ENCODE assay signal across 9 cellular contexts in genomic region chr3:188309437-188310269, GRCh38.
DNase-seq lines count a peak whose midpoint lies in the region; ATAC-seq, FAIRE-seq and TF ChIP-seq lines count a peak whose summit lies in the region.
"Had no signal": no experiment of that assay in that cellular context is flagged by ENCODE, and none has a peak within 500 bp of the region (broad histone marks: within the 10 kb centered on the region; RNA-seq: fewer than 3 reads in every experiment).

No MANE protein-coding gene starts in this region.

- H3K4me3 ChIP-seq in choroid plexus epithelial cell (ENCODE audit: low read depth, low read length) = no peak overlapping the region
- H3K4me3 ChIP-seq: spleen had no signal

- ATAC-seq in GM21367 (IDR thresholded peaks at IDR 0.05; ENCODE audit: unreplicated experiment) = peak; percentile 98
- ATAC-seq in HG03342 (IDR thresholded peaks at IDR 0.05; ENCODE audit: unreplicated experiment) = peak; percentile 98

- FAIRE-seq in GM18507 (lab: Jason Lieb, UNC) = peak; percentile 78

- no peak for TF ChIP-seq CTCF in choroid plexus epithelial cell (conservative IDR thresholded peaks at IDR 0.05; ENCODE audit: low read depth, low read length)

- in situ Hi-C loops in KBM-7 (cut with MboI; ENCODE audit: low pct_unique_long_range_greater_than_20kb, low sequenced_read_pairs) = no loop called here

- peak; percentile 38 for DNase-seq in GM18507 (ENCODE audit: extremely low spot score, insufficient read length, low read depth)
- DNase-seq in choroid plexus epithelial cell (ENCODE audit: low read depth) = peak; percentile 47
- no peak for DNase-seq in OCI-M1 (lab: John Stamatoyannopoulos, UW)
- no peak for DNase-seq in DMS53 (lab: John Stamatoyannopoulos, UW)
- no peak for DNase-seq in retina
- DNase-seq in KBM-7 = no peak
- DNase-seq: spleen had no signal

Comparison
In these comparisons a context has a peak if more than half of its experiments do, and no peak if none do; other contexts are left out.
1. DNase-seq: peak in GM18507 (single experiment) and choroid plexus epithelial cell (single experiment); none in OCI-M1 (single experiment), DMS53 (single experiment), retina (single experiment) and KBM-7 (single experiment).